1 cellular context compared by ENCODE assay signal in the genomic region with DNA sequence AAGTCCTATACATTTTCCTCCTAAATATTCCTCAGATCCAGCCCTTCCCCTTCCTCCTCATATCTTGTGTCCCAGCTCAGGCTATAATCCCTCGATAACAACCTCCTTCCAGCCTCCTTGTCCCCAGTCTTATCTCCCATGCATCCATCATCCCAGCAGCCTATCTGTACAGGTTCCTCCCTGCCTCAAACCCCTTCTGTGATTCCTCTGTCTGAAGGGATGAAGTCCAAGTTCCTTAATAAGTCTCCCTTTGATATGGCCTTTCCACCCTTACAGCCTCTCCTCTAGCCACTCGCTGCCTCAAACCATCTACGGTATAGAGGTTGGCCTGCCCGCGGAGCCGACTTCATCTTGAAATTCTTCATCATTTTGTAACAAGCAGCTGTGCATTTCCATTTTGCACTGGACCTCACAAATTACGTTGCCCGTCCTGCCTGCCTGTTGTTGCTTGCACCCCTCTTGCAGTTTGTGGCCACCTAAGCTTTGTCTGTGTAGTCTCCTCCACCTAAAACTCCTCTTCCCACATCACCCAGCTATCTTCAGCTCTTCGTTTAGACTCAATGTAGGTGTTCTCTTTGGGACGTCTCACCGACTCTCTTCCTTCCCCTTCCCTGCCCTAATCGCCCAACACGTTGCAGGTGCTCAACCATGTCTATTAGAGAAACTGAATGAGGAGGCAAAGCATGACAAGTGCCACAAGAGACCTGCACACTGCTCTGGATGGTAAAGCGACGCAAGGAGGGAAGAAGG.
TF ChIP-seq lines count a peak whose summit lies in the region.

No MANE protein-coding gene starts in this region.

TF ChIP-seq in H1, 55 proteins besides CTCF, POLR2A, EP300 and RAD21:
- TF ChIP-seq TAF7 (optimal IDR thresholded peaks at IDR 0.05; ENCODE audit: borderline replicate concordance, low read depth, low read length): no peak
